Comparison of ENCODE assay signal across 8 cellular contexts in genomic region chr16:75433732-75434413, GRCh38. TPM values are rescaled to one million over a fixed set of nuclear protein-coding genes. Genes with fewer than 3 reads are reported as not detected.
DNase-seq lines count a peak whose midpoint lies in the region; ATAC-seq and TF ChIP-seq lines count a peak whose summit lies in the region.

No MANE protein-coding gene starts in this region.

- H3K27me3 Mint-ChIP-seq in Calu3 (ENCODE audit: unreplicated experiment) (no peaks in the 10 kb centered on the region), neural crest cell (ENCODE audit: low read depth) (no peaks in the 10 kb centered on the region)

- H3K4me1 Mint-ChIP-seq in Calu3 (ENCODE audit: low read depth, unreplicated experiment), result peaks cover 16% of the 10 kb centered on the region
- H3K4me1 Mint-ChIP-seq in neural crest cell, result peaks cover 23% of the 10 kb centered on the region

- no peaks in the 10 kb centered on the region for H3K9me3 Mint-ChIP-seq in Calu3 (ENCODE audit: low read depth, unreplicated experiment)
- peaks cover 4% of the 10 kb centered on the region for H3K9me3 Mint-ChIP-seq in neural crest cell

- H3K4me3 ChIP-seq in foreskin fibroblast (ENCODE audit: low read depth in 1 of 2, low read length in 2 of 2), result peak overlapping the region; percentile 70 to 93

- DNase-seq in Calu3, result peak; percentile 77
- peak; percentile 63 for DNase-seq in GM19238 (ENCODE audit: insufficient read length, low spot score)
- DNase-seq in NCI-H446 treated with DMSO at 0.1 percent for 48 hours (lab: John Stamatoyannopoulos, UW), result peak; percentile 77
- DNase-seq in activated CD8-positive, alpha-beta memory T cell treated with anti-CD3 and anti-CD28 coated beads, Interleukin-2, amount 50 U/mL, for 1 hour (ENCODE audit: extremely low read depth), result peak; percentile 32
- DNase-seq in foreskin fibroblast, result peak; percentile 90 to 95
- peak; percentile 41 for DNase-seq in neural crest cell (ENCODE audit: low read depth, low spot score)
- DNase-seq in ecto neural progenitor cell (ENCODE audit: low spot score), result no peak

- H3K4me3 Mint-ChIP-seq in Calu3 (ENCODE audit: low read depth, unreplicated experiment) (peak overlapping the region; percentile 85), neural crest cell (peak overlapping the region; percentile 82)

- H3K36me3 Mint-ChIP-seq in Calu3 (ENCODE audit: insufficient read depth, unreplicated experiment) (peaks cover 42% of the 10 kb centered on the region), neural crest cell (ENCODE audit: low read depth) (peaks cover 15% of the 10 kb centered on the region)

- TF ChIP-seq CTCF in Calu3 (IDR thresholded peaks at IDR 0.05; ENCODE audit: unreplicated experiment) (no peak), foreskin fibroblast (IDR thresholded peaks at IDR 0.05; ENCODE audit: low read depth, low read length) (no peak), neural crest cell (conservative IDR thresholded peaks at IDR 0.05) (no peak)

- peak; percentile 60 for ATAC-seq in HG03175 (IDR thresholded peaks at IDR 0.05; ENCODE audit: unreplicated experiment)

- H3K27ac Mint-ChIP-seq in Calu3 (ENCODE audit: unreplicated experiment) (peak overlapping the region; percentile 91), neural crest cell (ENCODE audit: unreplicated experiment) (peak overlapping the region; percentile 95)

- intact Hi-C loops in Calu3 (cut with micrococcal nuclease; ENCODE audit: unreplicated experiment), result loop anchor here (10.0 kb wide), 1 partner anchor 1751 kb away; no protein-coding TSS in a partner anchor

- TSS peak; percentile 95 for BruUV-seq in Calu3 (replicated peaks; lab: Mats Ljungman, UMichigan)

- CTCF ChIA-PET in Calu3 (lab: Charles Lee), result interaction anchor here (0.6 to 2.3 kb wide), 9 partner anchors 11 to 237 kb away, joined by 3 to 28 read pairs (median 4); no protein-coding TSS in a partner anchor

RNA-seq across cellular contexts. Expression of gene CFDP1, which starts 0.6 kb away (rescaled TPM):
- 64.1 and 70.9 TPM in 2 replicates for total RNA-seq in Calu3 (2022)
- total RNA-seq in neural crest cell, result 99.8 and 103 TPM in 2 replicates

RNA-seq across cellular contexts. Expression of gene TMEM170A, which starts 30.6 kb away (rescaled TPM):
- 48.4 and 52.5 TPM in 2 replicates for total RNA-seq in Calu3 (2022)
- total RNA-seq in neural crest cell, result 50.5 and 56.4 TPM in 2 replicates
